Comparison of ENCODE assay signal across 1 cellular context in genomic region chr17:57622327-57622885, GRCh38.
TF ChIP-seq lines count a peak whose summit lies in the region.

No MANE protein-coding gene starts in this region.

TF ChIP-seq in A549, 52 proteins besides CTCF, POLR2A, EP300 and RAD21 (continued from another document):
- TF ChIP-seq HMGXB4 (CRISPR knock-in tag; IDR thresholded peaks at IDR 0.05; ENCODE audit: borderline replicate concordance) (no peak), MAFK (IDR thresholded peaks at IDR 0.05; ENCODE audit: partially characterized antibody) (no peak), KDM1A (IDR thresholded peaks at IDR 0.05; ENCODE audit: low read depth) (no peak), RARB (CRISPR knock-in tag; IDR thresholded peaks at IDR 0.05) (no peak), EHMT2 (IDR thresholded peaks at IDR 0.05; ENCODE audit: low read depth) (no peak)
TF ChIP-seq in A549: peak in this region for 0.
